In genomic region chr4:133136833-133137232, GRCh38 we compare ENCODE assay signal across 34 cellular contexts.
"Had no signal": no experiment of that assay in that cellular context is flagged by ENCODE, and none has a peak within 500 bp of the region (broad histone marks: within the 10 kb centered on the region; RNA-seq: fewer than 3 reads in every experiment).

No MANE protein-coding gene starts in this region.

- H3K4me3 ChIP-seq: SJCRH30, SK-N-MC had no signal

- H3K9me3 ChIP-seq: SJCRH30 had no signal

- H3K27me3 ChIP-seq: SJCRH30 had no signal

- H3K36me3 ChIP-seq: SJCRH30 had no signal

- H3K27ac ChIP-seq: SJCRH30, SK-N-MC, VCaP had no signal

- ATAC-seq: activated CD8-positive, alpha-beta memory T cell treated with anti-CD3 and anti-CD28 coated beads, Interleukin-2, amount 10 ng/mL, durations not matched to agents 7 days and 5 days; activated naive CD8-positive, alpha-beta T cell treated with anti-CD3 and anti-CD28 coated beads, Interleukin-2, amount 50 U/mL, for 24 hours; Panc1 had no signal

- DNase-seq: activated B cell treated with CpG ODN at 0.5 μM for 24 hours; activated CD4-positive, alpha-beta memory T cell treated with anti-CD3 and anti-CD28 coated beads, Interleukin-2, amount 10 ng/mL, durations not matched to agents 7 days and 5 days; activated CD4-positive, alpha-beta T cell treated with anti-CD3 and anti-CD28 coated beads for 4 hours; activated CD4-positive, CD25-positive, alpha-beta regulatory T cell treated with anti-CD3 and anti-CD28 coated beads, Interleukin-2, amount 50 U/mL, for 72 hours; activated CD8-positive, alpha-beta memory T cell treated with anti-CD3 and anti-CD28 coated beads for 24 hours; activated CD8-positive, alpha-beta memory T cell treated with anti-CD3 and anti-CD28 coated beads, Interleukin-2, amount 10 ng/mL, durations not matched to agents 7 days and 5 days; activated CD8-positive, alpha-beta memory T cell treated with anti-CD3 and anti-CD28 coated beads, Interleukin-2, amount 50 U/mL, for 48 hours; activated effector memory CD4-positive, alpha-beta T cell treated with Interleukin-2 at 50 U/mL for 16 hours; activated naive CD4-positive, alpha-beta T cell treated with anti-CD3 and anti-CD28 coated beads, Interleukin-2, amount 10 ng/mL, durations not matched to agents 7 days and 5 days; activated naive CD8-positive, alpha-beta T cell treated with anti-CD3 and anti-CD28 coated beads, Interleukin-2, amount 50 U/mL, for 24 hours; activated T-cell treated with anti-CD3 and anti-CD28 coated beads, Interleukin-2, amount 50 U/mL, for 48 hours; anterior cingulate cortex; caudate nucleus; cerebellar nuclear complex; KBM-7; NCI-H1048; NCI-H1105 treated with DMSO at 0.1 percent for 48 hours; NCI-H1436; NCI-H1694; NCI-H1930; NCI-H2081 treated with DMSO at 0.1 percent for 48 hours; NCI-H226; NCI-H446 treated with DMSO at 0.1 percent for 48 hours; NCI-H524; NK-92 treated with Interleukin-12 subunit alpha and Interleukin-12 subunit beta, amount 100 ng/mL, for 24 hours; SHP77; SJCRH30; SW 1271; T-helper 1 cell; T-helper 2 cell; T-helper 9 cell had no signal
